In genomic region chr6:131013495-131013894, GRCh38 we compare ENCODE assay signal across 11 cellular contexts. TPM values are rescaled to one million over a fixed set of nuclear protein-coding genes. Genes with fewer than 3 reads are reported as not detected.
DNase-seq lines count a peak whose midpoint lies in the region; ATAC-seq, FAIRE-seq and TF ChIP-seq lines count a peak whose summit lies in the region.
"Had no signal": no experiment of that assay in that cellular context is flagged by ENCODE, and none has a peak within 500 bp of the region (broad histone marks: within the 10 kb centered on the region; RNA-seq: fewer than 3 reads in every experiment).

No MANE protein-coding gene starts in this region.

- H3K27me3 ChIP-seq in right cardiac atrium (ENCODE audit: control insufficient read depth, insufficient read depth), result no peaks in the 10 kb centered on the region
- H3K27me3 ChIP-seq in naive thymus-derived CD4-positive, alpha-beta T cell (ENCODE audit: control insufficient read depth in 2 of 2, insufficient read depth in 2 of 2, low read length in 2 of 2), result no peaks in the 10 kb centered on the region
- H3K27me3 ChIP-seq in endodermal cell (ENCODE audit: control insufficient read depth, insufficient read depth, low read length, poor library complexity, severe bottlenecking), result no peaks in the 10 kb centered on the region
- H3K27me3 ChIP-seq: adrenal gland had no signal

- in situ Hi-C loops in astrocyte of the spinal cord (cut with HindIII; ENCODE audit: low sequenced_read_pairs), result no loop called here

- no peak for DNase-seq in H54 (ENCODE audit: insufficient read length, low spot score)
- peak; percentile 91 for DNase-seq in astrocyte of the spinal cord (ENCODE audit: low read depth, low spot score)
- DNase-seq in right cardiac atrium, result peak in 1 of 3 donors; percentile 54
- DNase-seq in stromal cell of bone marrow (ENCODE audit: low read depth), result peak; percentile 69
- DNase-seq in NK-92 treated with Interleukin-12 subunit alpha and Interleukin-12 subunit beta, amount 100 ng/mL, for 24 hours (lab: John Stamatoyannopoulos, UW), result no peak
- DNase-seq in naive thymus-derived CD4-positive, alpha-beta T cell, result no peak
- no peak for DNase-seq in endodermal cell
- DNase-seq: NCI-H510A treated with DMSO at 0.1 percent for 48 hours had no signal

- intact Hi-C loops in right cardiac atrium (cut with DNase I), result loop anchor here in 1 of 4 donors (5.0 kb wide), 1 partner anchor 49 kb away; the partner anchor contains the start of gene EPB41L2
- intact Hi-C loops in naive thymus-derived CD4-positive, alpha-beta T cell (cut with micrococcal nuclease), result no loop called here

- no peak overlapping the region for H3K4me3 Mint-ChIP-seq in naive thymus-derived CD4-positive, alpha-beta T cell
- H3K4me3 Mint-ChIP-seq in endodermal cell, result no peak overlapping the region

- H3K9me3 ChIP-seq in right cardiac atrium (ENCODE audit: control insufficient read depth, low read length) (no peaks in the 10 kb centered on the region), endodermal cell (ENCODE audit: control insufficient read depth, low read length) (peaks cover 27% of the 10 kb centered on the region)
- no peaks in the 10 kb centered on the region for H3K9me3 ChIP-seq in naive thymus-derived CD4-positive, alpha-beta T cell (ENCODE audit: control insufficient read depth in 2 of 3, low read length in 3 of 3)
- H3K9me3 ChIP-seq: adrenal gland had no signal

- H3K4me1 Mint-ChIP-seq in naive thymus-derived CD4-positive, alpha-beta T cell, result peaks cover 0 to 4% (median 0%) of the 10 kb centered on the region in 7 donors
- peaks cover 21% of the 10 kb centered on the region for H3K4me1 Mint-ChIP-seq in endodermal cell

- H3K27me3 Mint-ChIP-seq in naive thymus-derived CD4-positive, alpha-beta T cell, result no peaks in the 10 kb centered on the region
- no peaks in the 10 kb centered on the region for H3K27me3 Mint-ChIP-seq in endodermal cell (ENCODE audit: insufficient read depth)

- H3K9me3 Mint-ChIP-seq in naive thymus-derived CD4-positive, alpha-beta T cell, result peaks cover 0 to 16% (median 10%) of the 10 kb centered on the region in 11 donors
- peaks cover 24% of the 10 kb centered on the region for H3K9me3 Mint-ChIP-seq in endodermal cell

- 28% methylated on average over 2 of the region's 2 CpGs for WGBS in right cardiac atrium
- 92 to 100% methylated on average over 1 to 2 of the region's 2 CpGs for WGBS in endodermal cell (ENCODE audit: insufficient coverage in 1 of 2, insufficient read length in 1 of 2), 2 experiments

- H3K36me3 ChIP-seq in naive thymus-derived CD4-positive, alpha-beta T cell (ENCODE audit: control insufficient read depth in 2 of 3, insufficient read depth in 3 of 3, low read length in 3 of 3), result no peaks in the 10 kb centered on the region
- peaks cover 8% of the 10 kb centered on the region for H3K36me3 ChIP-seq in endodermal cell (ENCODE audit: control insufficient read depth, insufficient read depth, low read length)
- H3K36me3 ChIP-seq: adrenal gland had no signal

- peak; percentile 75 for FAIRE-seq in H54 (lab: Jason Lieb, UNC)
- FAIRE-seq: G401.6 had no signal

- no peak for TF ChIP-seq POLR2A in H54 (IDR thresholded peaks at IDR 0.05; ENCODE audit: low read depth, low read length)

- TF ChIP-seq CTCF in astrocyte of the spinal cord (IDR thresholded peaks at IDR 0.05; ENCODE audit: low read depth, low read length) (no peak), endodermal cell (conservative IDR thresholded peaks at IDR 0.05) (no peak)

- POLR2A ChIA-PET in naive thymus-derived CD4-positive, alpha-beta T cell (lab: Charles Lee), result interaction anchor here (0.6 kb wide), 1 partner anchor 83 kb away, joined by 3 read pairs; no protein-coding TSS in a partner anchor

- CTCF ChIA-PET in naive thymus-derived CD4-positive, alpha-beta T cell (lab: Charles Lee), result no interaction called here

- H3K4me1 ChIP-seq in right cardiac atrium (ENCODE audit: control insufficient read depth, insufficient read depth, low read length) (peaks cover 3% of the 10 kb centered on the region), endodermal cell (ENCODE audit: control insufficient read depth, insufficient read depth, low read length) (no peaks in the 10 kb centered on the region)
- H3K4me1 ChIP-seq in naive thymus-derived CD4-positive, alpha-beta T cell (ENCODE audit: control insufficient read depth in 2 of 2, insufficient read depth in 2 of 2, low read length in 2 of 2), result no peaks in the 10 kb centered on the region

- H3K27ac ChIP-seq in right cardiac atrium (ENCODE audit: low read length), result peak overlapping the region; percentile 35
- no peak overlapping the region for H3K27ac ChIP-seq in naive thymus-derived CD4-positive, alpha-beta T cell (ENCODE audit: low read depth, low read length)
- H3K27ac ChIP-seq in endodermal cell (ENCODE audit: low read depth, low read length), result no peak overlapping the region
- H3K27ac ChIP-seq: adrenal gland had no signal

- H3K9ac ChIP-seq in endodermal cell (ENCODE audit: extremely low read depth, low read length, poor library complexity, severe bottlenecking), result no peak overlapping the region

- no peak overlapping the region for H3K4me3 ChIP-seq in astrocyte of the spinal cord (ENCODE audit: low read depth, low read length)
- H3K4me3 ChIP-seq in right cardiac atrium (ENCODE audit: low read length), result peak overlapping the region; percentile 39
- H3K4me3 ChIP-seq in naive thymus-derived CD4-positive, alpha-beta T cell (ENCODE audit: low read length), result no peak overlapping the region
- H3K4me3 ChIP-seq in endodermal cell (ENCODE audit: low read length), result no peak overlapping the region

- ATAC-seq in right cardiac atrium, result peak; percentile 74 to 80
- no peak for ATAC-seq in HG02798 (IDR thresholded peaks at IDR 0.05; ENCODE audit: poor library complexity, unreplicated experiment)
- ATAC-seq in naive thymus-derived CD4-positive, alpha-beta T cell, result no peak

- no peak overlapping the region for H3K27ac Mint-ChIP-seq in naive thymus-derived CD4-positive, alpha-beta T cell
- H3K27ac Mint-ChIP-seq in endodermal cell, result no peak overlapping the region

- peaks cover 0 to 16% (median 6%) of the 10 kb centered on the region in 5 donors for H3K36me3 Mint-ChIP-seq in naive thymus-derived CD4-positive, alpha-beta T cell
- H3K36me3 Mint-ChIP-seq in endodermal cell (ENCODE audit: low read depth), result peaks cover 24% of the 10 kb centered on the region

RNA-seq across cellular contexts. Expression of gene EPB41L2, which starts 49.5 kb away (rescaled TPM):
- total RNA-seq in right cardiac atrium (100 to 1,000 TPM in 3 of 4 donors, 10 to 100 TPM in 1; 95.3 to 120 (median 107) TPM), endodermal cell (100 to 1,000 TPM; 160 to 189 TPM)
- polyA plus RNA-seq in right cardiac atrium, result 30.2 TPM
- total RNA-seq in naive thymus-derived CD4-positive, alpha-beta T cell, result 10 to 100 TPM; 10.3 to 26.9 (median 20.9) TPM
- 1 to 10 TPM; 4.6 to 6.4 TPM for polyA plus RNA-seq in naive thymus-derived CD4-positive, alpha-beta T cell
- 62.9 TPM for polyA plus RNA-seq in endodermal cell (2013, experiment 1 of 2)
- 65.7 TPM for polyA plus RNA-seq in endodermal cell (2013, experiment 2 of 2)

Comparison
In these comparisons a context has a peak if more than half of its experiments do, and no peak if none do; other contexts are left out.
1. DNase-seq: peak in astrocyte of the spinal cord (single experiment) and stromal cell of bone marrow (single experiment); none in H54 (single experiment), NK-92 treated with Interleukin-12 subunit alpha and Interleukin-12 subunit beta, amount 100 ng/mL, for 24 hours (single experiment), naive thymus-derived CD4-positive, alpha-beta T cell (0 of 9) and endodermal cell (single experiment).
2. ATAC-seq: peak in right cardiac atrium (2 of 2); none in HG02798 (single experiment) and naive thymus-derived CD4-positive, alpha-beta T cell (single experiment).